In genomic region chr2:239966029-239966847, GRCh38 we compare ENCODE assay signal across 23 cellular contexts. TPM values are rescaled to one million over a fixed set of nuclear protein-coding genes. Genes with fewer than 3 reads are reported as not detected.
DNase-seq lines count a peak whose midpoint lies in the region; ATAC-seq and TF ChIP-seq lines count a peak whose summit lies in the region.
"Had no signal": no experiment of that assay in that cellular context is flagged by ENCODE, and none has a peak within 500 bp of the region (broad histone marks: within the 10 kb centered on the region; RNA-seq: fewer than 3 reads in every experiment).

No MANE protein-coding gene starts in this region.

- H3K27me3 ChIP-seq in aorta (ENCODE audit: control insufficient read depth in 1 of 2, insufficient read depth in 2 of 2, low read length in 1 of 2) = no peaks in the 10 kb centered on the region
- H3K27me3 ChIP-seq: BLaER1, neutrophil, stomach had no signal

- peak; percentile 74 for ATAC-seq in Right ventricle myocardium inferior
- ATAC-seq in aorta (ENCODE audit: low FRiP score) = peak; percentile 62
- ATAC-seq in GM19035 (IDR thresholded peaks at IDR 0.05; ENCODE audit: unreplicated experiment) = no peak
- no peak for ATAC-seq in HG02763 (IDR thresholded peaks at IDR 0.05; ENCODE audit: unreplicated experiment)
- ATAC-seq: activated CD8-positive, alpha-beta memory T cell treated with anti-CD3 and anti-CD28 coated beads, Interleukin-2, amount 10 ng/mL, durations not matched to agents 7 days and 5 days; activated T-helper 17 cell treated with anti-CD3 and anti-CD28 coated beads, Interleukin-2, amount 50 U/mL, for 72 hours; HepG2; Panc1; T-helper 17 cell had no signal

- H3K36me3 ChIP-seq in aorta (ENCODE audit: control insufficient read depth in 1 of 2, insufficient read depth in 2 of 2, low read length in 1 of 2) = peaks cover 0 to 3% of the 10 kb centered on the region in 2 donors

- H3K9me3 ChIP-seq in aorta (ENCODE audit: control insufficient read depth, low read length) = peaks cover 5% of the 10 kb centered on the region
- H3K9me3 ChIP-seq: Caco-2, neutrophil had no signal

- peak; percentile 73 for DNase-seq in Right ventricle myocardium inferior (ENCODE audit: missing footprints)
- no peak for DNase-seq in cardiac septum (ENCODE audit: low spot score)
- peak; percentile 39 for DNase-seq in fibroblast of the aortic adventitia (ENCODE audit: low read depth)
- DNase-seq in mesenteric fat pad (ENCODE audit: low spot score) = peak; percentile 85
- peak in 1 of 2 donors; percentile 40 for DNase-seq in aorta
- DNase-seq in NCI-H2029 treated with DMSO at 0.1 percent for 48 hours (lab: John Stamatoyannopoulos, UW) = no peak
- DNase-seq: activated CD4-positive, alpha-beta T cell treated with anti-CD3 and anti-CD28 coated beads for 48 hours; activated CD8-positive, alpha-beta memory T cell treated with anti-CD3 and anti-CD28 coated beads, Interleukin-2, amount 10 ng/mL, durations not matched to agents 7 days and 5 days; activated naive CD8-positive, alpha-beta T cell treated with anti-CD3 and anti-CD28 coated beads, Interleukin-2, amount 10 ng/mL, durations not matched to agents 7 days and 5 days; Caco-2; NCI-H510A treated with DMSO at 0.1 percent for 48 hours; stomach; T-helper 17 cell had no signal

- 65 to 71% methylated on average over 12 of the region's 12 CpGs for WGBS in aorta, 2 donors

- intact Hi-C loops in Right ventricle myocardium inferior (cut with DNase I) (no loop called here), cardiac septum (cut with DNase I) (no loop called here), aorta (cut with DNase I) (no loop called here)

- no peak overlapping the region for H3K27ac ChIP-seq in aorta (ENCODE audit: low read depth in 1 of 2, low read length in 2 of 2)
- H3K27ac ChIP-seq: A549, BLaER1, neutrophil, SK-N-MC had no signal

- TF ChIP-seq CTCF in fibroblast of the aortic adventitia (IDR thresholded peaks at IDR 0.05; ENCODE audit: insufficient read depth, low read length) = no peak

- H3K4me1 ChIP-seq in aorta (ENCODE audit: control insufficient read depth in 1 of 2, insufficient read depth in 2 of 2, low read length in 2 of 2) = no peaks in the 10 kb centered on the region
- H3K4me1 ChIP-seq: A549, Caco-2 had no signal

- H3K4me3 ChIP-seq in fibroblast of the aortic adventitia (ENCODE audit: low read depth, low read length) (no peak overlapping the region), aorta (ENCODE audit: low read length in 2 of 2) (no peak overlapping the region)
- H3K4me3 ChIP-seq: A549, BLaER1, lung, SK-N-MC, stomach had no signal

RNA-seq across cellular contexts. Expression of gene NDUFA10, which starts 58.9 kb away (rescaled TPM):
- total RNA-seq in Right ventricle myocardium inferior = 422 TPM
- total RNA-seq in cardiac septum = 330 TPM
- 59.7 and 73.6 TPM in 2 replicates for total RNA-seq in fibroblast of the aortic adventitia (ENCODE audit: low replicate concordance)
- total RNA-seq in mesenteric fat pad = 96.8 TPM
- total RNA-seq in aorta = 10 to 100 TPM; 70.1 to 80.8 TPM
- polyA plus RNA-seq in aorta = 100 to 1,000 TPM in 1 of 2 donors, 10 to 100 TPM in 1; 37.7 to 102 TPM

Comparison
In these comparisons a context has a peak if more than half of its experiments do, and no peak if none do; other contexts are left out.
1. DNase-seq: peak in Right ventricle myocardium inferior (single experiment), fibroblast of the aortic adventitia (single experiment) and mesenteric fat pad (single experiment); none in cardiac septum (single experiment) and NCI-H2029 treated with DMSO at 0.1 percent for 48 hours (single experiment).
2. ATAC-seq: peak in Right ventricle myocardium inferior (single experiment) and aorta (single experiment); none in GM19035 (single experiment) and HG02763 (single experiment).